ENCODE assay signal across 20 cellular contexts in genomic region chr2:15971351-15971750, GRCh38. TPM values are rescaled to one million over a fixed set of nuclear protein-coding genes. Genes with fewer than 3 reads are reported as not detected.
DNase-seq lines count a peak whose midpoint lies in the region; ATAC-seq and TF ChIP-seq lines count a peak whose summit lies in the region.
"Had no signal": no experiment of that assay in that cellular context is flagged by ENCODE, and none has a peak within 500 bp of the region (broad histone marks: within the 10 kb centered on the region; RNA-seq: fewer than 3 reads in every experiment).

No MANE protein-coding gene starts in this region.

- H3K27me3 ChIP-seq in endodermal cell (ENCODE audit: control insufficient read depth, insufficient read depth, low read length, poor library complexity, severe bottlenecking) (no peaks in the 10 kb centered on the region), neuronal stem cell (ENCODE audit: control insufficient read depth in 3 of 3, insufficient read depth in 3 of 3, low read depth in 1 of 3, low read length in 3 of 3) (no peaks in the 10 kb centered on the region)
- H3K27me3 ChIP-seq: BLaER1 treated with 17β-estradiol and CSF1 and Interleukin-3, amounts not matched to agents 10 nM and 100 nM had no signal

- WGBS in endodermal cell (ENCODE audit: insufficient coverage in 1 of 2, insufficient read length in 1 of 2), 2 experiments: 87 to 90% methylated on average over 4 to 7 of the region's 7 CpGs
- whole genome bisulfite sequencing in neuronal stem cell (ENCODE audit: extremely low coverage in 2 of 2, insufficient read length in 2 of 2, insufficient replicate concordance in 1 of 2), 2 donors: no CpG with 5 or more reads among the region's 7 CpGs

- H3K4me1 ChIP-seq in endodermal cell (ENCODE audit: control insufficient read depth, insufficient read depth, low read length) (peaks cover 9% of the 10 kb centered on the region), neuronal stem cell (ENCODE audit: control insufficient read depth in 2 of 2, insufficient read depth in 1 of 2, low read depth in 1 of 2, low read length in 2 of 2) (peaks cover 5 to 28% of the 10 kb centered on the region in 2 donors)
- H3K4me1 ChIP-seq: A549 had no signal

- intact Hi-C loops in cardiac septum (cut with DNase I): no loop called here
- intact Hi-C loops in left cardiac atrium (cut with DNase I): no loop called here

- no peak overlapping the region for H3K23ac ChIP-seq in neuronal stem cell (ENCODE audit: low read depth, low read length, poor library complexity)

- no peak overlapping the region for H3K4me3 Mint-ChIP-seq in endodermal cell
- H3K4me3 Mint-ChIP-seq: CD8-positive, alpha-beta T cell; HFFc6; IgD-negative memory B cell had no signal

- peak overlapping the region; percentile 26 for H2AFZ ChIP-seq in neuronal stem cell (ENCODE audit: low read length)

- H3K36me3 ChIP-seq in endodermal cell (ENCODE audit: control insufficient read depth, insufficient read depth, low read length) (no peaks in the 10 kb centered on the region), neuronal stem cell (replicated peaks in 1 of 2; ENCODE audit: control insufficient read depth in 2 of 2, insufficient read depth in 2 of 2, low read length in 2 of 2) (no peaks in the 10 kb centered on the region)
- H3K36me3 ChIP-seq: BLaER1 treated with 17β-estradiol and CSF1 and Interleukin-3, amounts not matched to agents 10 nM and 100 nM had no signal

- DNase-seq in cardiac septum (ENCODE audit: low spot score) (peak; percentile 61), left cardiac atrium (no peak), endodermal cell (peak; percentile 40), neuronal stem cell (ENCODE audit: low spot score) (no peak), coronary artery (ENCODE audit: low spot score) (no peak), iPS-NIHi7 (ENCODE audit: extremely low spot score) (no peak)
- DNase-seq in activated CD4-positive, alpha-beta T cell treated with anti-CD3 and anti-CD28 coated beads, Interleukin-2, amount 50 U/mL, for 1 hour: no peak
- DNase-seq: AML-193; Calu3; CD8-positive, alpha-beta T cell; DMS79 treated with DMSO at 0.1 percent for 48 hours; GF-D8; HFFc6; KBM-7 had no signal

- peak overlapping the region; percentile 84 for H3K18ac ChIP-seq in neuronal stem cell (ENCODE audit: low read length)

- peak overlapping the region; percentile 67 for H2AK5ac ChIP-seq in neuronal stem cell (ENCODE audit: low read depth, low read length)

- no peak overlapping the region for H3K27ac ChIP-seq in endodermal cell (ENCODE audit: low read depth, low read length)
- H3K27ac ChIP-seq in neuronal stem cell (replicated peaks; ENCODE audit: low read length): no peak overlapping the region
- H3K27ac ChIP-seq in coronary artery: no peak overlapping the region
- H3K27ac ChIP-seq: 22Rv1; A549; BLaER1 treated with 17β-estradiol and CSF1 and Interleukin-3, amounts not matched to agents 10 nM and 100 nM had no signal

- H3K9me3 Mint-ChIP-seq in endodermal cell: no peaks in the 10 kb centered on the region
- H3K9me3 Mint-ChIP-seq: CD8-positive, alpha-beta T cell; IgD-negative memory B cell had no signal

- peaks cover 27% of the 10 kb centered on the region for H3K4me1 Mint-ChIP-seq in endodermal cell

- H3K14ac ChIP-seq in neuronal stem cell (ENCODE audit: low read length): no peak overlapping the region

- no peak overlapping the region for H2BK120ac ChIP-seq in neuronal stem cell (ENCODE audit: low read depth, low read length)

- no peak overlapping the region for H3K4me3 ChIP-seq in endodermal cell (ENCODE audit: low read length)
- H3K4me3 ChIP-seq in neuronal stem cell (ENCODE audit: low read length in 2 of 2): no peak overlapping the region
- H3K4me3 ChIP-seq in coronary artery: no peak overlapping the region
- H3K4me3 ChIP-seq: A549; BLaER1 treated with 17β-estradiol and CSF1 and Interleukin-3, amounts not matched to agents 10 nM and 100 nM had no signal

- no peak overlapping the region for H2BK12ac ChIP-seq in neuronal stem cell (ENCODE audit: low read length)

- H3K9ac ChIP-seq in endodermal cell (ENCODE audit: extremely low read depth, low read length, poor library complexity, severe bottlenecking) (no peak overlapping the region), neuronal stem cell (ENCODE audit: low read depth, low read length, poor library complexity) (no peak overlapping the region)
- H3K9ac ChIP-seq: BLaER1 treated with 17β-estradiol and CSF1 and Interleukin-3, amounts not matched to agents 10 nM and 100 nM had no signal

- H3K4ac ChIP-seq in neuronal stem cell (ENCODE audit: low read length): no peak overlapping the region

- ATAC-seq in left cardiac atrium: no peak
- ATAC-seq: A549; CD8-positive, alpha-beta T cell; HCT116; HepG2 had no signal

- no peaks in the 10 kb centered on the region for H3K36me3 Mint-ChIP-seq in endodermal cell (ENCODE audit: low read depth)
- H3K36me3 Mint-ChIP-seq: CD8-positive, alpha-beta T cell; IgD-negative memory B cell had no signal

- TF ChIP-seq CTCF in endodermal cell (conservative IDR thresholded peaks at IDR 0.05) (no peak), coronary artery (IDR thresholded peaks at IDR 0.05) (no peak)

- no peak overlapping the region for H4K8ac ChIP-seq in neuronal stem cell (ENCODE audit: low read depth, low read length)

- no peaks in the 10 kb centered on the region for H3K27me3 Mint-ChIP-seq in endodermal cell (ENCODE audit: insufficient read depth)

- no peak overlapping the region for H4K91ac ChIP-seq in neuronal stem cell (ENCODE audit: low read depth, low read length, poor library complexity)

- no peak overlapping the region for H2BK5ac ChIP-seq in neuronal stem cell (ENCODE audit: low read length)

- H3K79me1 ChIP-seq in neuronal stem cell (ENCODE audit: low read depth, low read length): no peaks in the 10 kb centered on the region

- H2BK15ac ChIP-seq in neuronal stem cell (ENCODE audit: low read length): no peak overlapping the region

- H3K27ac Mint-ChIP-seq in endodermal cell: no peak overlapping the region
- H3K27ac Mint-ChIP-seq: CD8-positive, alpha-beta T cell; HFFc6; IgD-negative memory B cell had no signal

- H3K4me2 ChIP-seq in neuronal stem cell (ENCODE audit: insufficient read depth, low read length, poor library complexity, severe bottlenecking): no peak overlapping the region
- H3K4me2 ChIP-seq: A549; BLaER1 treated with 17β-estradiol and CSF1 and Interleukin-3, amounts not matched to agents 10 nM and 100 nM had no signal

- H3K9me3 ChIP-seq in endodermal cell (ENCODE audit: control insufficient read depth, low read length) (no peaks in the 10 kb centered on the region), neuronal stem cell (replicated peaks in 1 of 2; ENCODE audit: control insufficient read depth in 2 of 2, insufficient read depth in 1 of 2, low read depth in 1 of 2, low read length in 2 of 2) (peaks cover 0 to 4% of the 10 kb centered on the region in 2 donors)
- H3K9me3 ChIP-seq: A549; BLaER1 treated with 17β-estradiol and CSF1 and Interleukin-3, amounts not matched to agents 10 nM and 100 nM had no signal

RNA-seq across cellular contexts. Expression of gene MYCN, which starts 31.0 kb away (rescaled TPM):
- total RNA-seq in cardiac septum: 0.43 TPM
- total RNA-seq in left cardiac atrium: under 1 TPM; 0.53 to 0.73 TPM
- 10 to 100 TPM; 36.8 to 52.3 TPM for total RNA-seq in endodermal cell
- 75.7 TPM for polyA plus RNA-seq in endodermal cell (2013, experiment 1 of 2)
- polyA plus RNA-seq in endodermal cell (2013, experiment 2 of 2): 74.7 TPM
- 43.3 TPM for polyA plus RNA-seq in neuronal stem cell (2013, experiment 1 of 2)
- 44.3 TPM for polyA plus RNA-seq in neuronal stem cell (2013, experiment 2 of 2)
- total RNA-seq: CD8-positive, alpha-beta T cell; HepG2; HFFc6 had no signal
- polyA plus RNA-seq: A549, HepG2, IgD-negative memory B cell had no signal

Comparison
In these comparisons a context has a peak if more than half of its experiments do, and no peak if none do; other contexts are left out.
1. DNase-seq: peak in cardiac septum (single experiment) and endodermal cell (single experiment); none in left cardiac atrium (single experiment), neuronal stem cell (single experiment), activated CD4-positive, alpha-beta T cell treated with anti-CD3 and anti-CD28 coated beads, Interleukin-2, amount 50 U/mL, for 1 hour (single experiment), coronary artery (single experiment) and iPS-NIHi7 (single experiment).
2. RNA of gene MYCN, which starts 31.0 kb away (total RNA-seq): 36.8 to 52.3 TPM in endodermal cell; 0.53 to 0.73 TPM in left cardiac atrium and 0.43 TPM in cardiac septum (single experiment); every median in the first group is over 10 times any median in the second.